Comparison of ENCODE assay signal across 1 cellular context in the genomic region with DNA sequence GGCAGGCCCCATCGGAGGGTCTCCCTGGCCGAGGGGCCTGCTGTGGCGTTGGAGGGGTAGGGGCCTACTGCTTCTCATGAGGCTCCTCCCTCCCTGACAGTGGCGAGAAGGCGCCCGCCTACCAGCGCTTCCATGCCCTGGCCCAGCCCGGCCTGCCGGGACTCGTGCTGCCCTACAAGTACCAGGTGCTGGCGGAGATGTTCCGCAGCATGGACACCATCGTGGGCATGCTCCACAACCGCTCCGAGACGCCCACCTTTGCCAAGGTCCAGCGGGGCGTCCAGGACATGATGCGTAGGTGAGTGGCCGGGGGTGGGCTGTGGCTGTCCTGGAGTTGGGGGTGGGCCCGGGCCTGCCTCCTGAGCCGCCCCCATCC.
TF ChIP-seq lines count a peak whose summit lies in the region.

No MANE protein-coding gene starts in this region.

TF ChIP-seq in IMR-90, 13 proteins besides CTCF, POLR2A, EP300 and RAD21:
- TF ChIP-seq FOS (IDR thresholded peaks at IDR 0.05; ENCODE audit: low read depth, low read length) (no peak), SMC3 (IDR thresholded peaks at IDR 0.05; ENCODE audit: low read depth, low read length) (no peak), NFE2L2 (IDR thresholded peaks at IDR 0.05; ENCODE audit: low read depth, low read length) (no peak), RCOR1 (IDR thresholded peaks at IDR 0.05; ENCODE audit: insufficient replicate concordance, low read length) (no peak), BHLHE40 (IDR thresholded peaks at IDR 0.05; ENCODE audit: low read depth, low read length) (no peak), CEBPB (IDR thresholded peaks at IDR 0.05; ENCODE audit: low read depth, low read length) (no peak), MXI1 (IDR thresholded peaks at IDR 0.05; ENCODE audit: borderline replicate concordance, low read depth, low read length) (no peak), RFX5 (IDR thresholded peaks at IDR 0.05; ENCODE audit: low read depth, low read length) (no peak), MAFK (IDR thresholded peaks at IDR 0.05; ENCODE audit: low read depth, low read length) (no peak), CHD1 (IDR thresholded peaks at IDR 0.05; ENCODE audit: low read depth, low read length) (no peak), MAZ (IDR thresholded peaks at IDR 0.05; ENCODE audit: borderline replicate concordance, low read depth, low read length) (no peak)
- TF ChIP-seq, protein P1, sequence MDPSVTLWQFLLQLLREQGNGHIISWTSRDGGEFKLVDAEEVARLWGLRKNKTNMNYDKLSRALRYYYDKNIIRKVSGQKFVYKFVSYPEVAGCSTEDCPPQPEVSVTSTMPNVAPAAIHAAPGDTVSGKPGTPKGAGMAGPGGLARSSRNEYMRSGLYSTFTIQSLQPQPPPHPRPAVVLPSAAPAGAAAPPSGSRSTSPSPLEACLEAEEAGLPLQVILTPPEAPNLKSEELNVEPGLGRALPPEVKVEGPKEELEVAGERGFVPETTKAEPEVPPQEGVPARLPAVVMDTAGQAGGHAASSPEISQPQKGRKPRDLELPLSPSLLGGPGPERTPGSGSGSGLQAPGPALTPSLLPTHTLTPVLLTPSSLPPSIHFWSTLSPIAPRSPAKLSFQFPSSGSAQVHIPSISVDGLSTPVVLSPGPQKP (IDR thresholded peaks at IDR 0.05; ENCODE audit: borderline replicate concordance, low read depth, low read length), result no peak
- TF ChIP-seq, protein P2, sequence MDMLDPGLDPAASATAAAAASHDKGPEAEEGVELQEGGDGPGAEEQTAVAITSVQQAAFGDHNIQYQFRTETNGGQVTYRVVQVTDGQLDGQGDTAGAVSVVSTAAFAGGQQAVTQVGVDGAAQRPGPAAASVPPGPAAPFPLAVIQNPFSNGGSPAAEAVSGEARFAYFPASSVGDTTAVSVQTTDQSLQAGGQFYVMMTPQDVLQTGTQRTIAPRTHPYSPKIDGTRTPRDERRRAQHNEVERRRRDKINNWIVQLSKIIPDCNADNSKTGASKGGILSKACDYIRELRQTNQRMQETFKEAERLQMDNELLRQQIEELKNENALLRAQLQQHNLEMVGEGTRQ (IDR thresholded peaks at IDR 0.05; ENCODE audit: low read depth, low read length), result no peak
